ENCODE assay signal across 10 cellular contexts in the genomic region with DNA sequence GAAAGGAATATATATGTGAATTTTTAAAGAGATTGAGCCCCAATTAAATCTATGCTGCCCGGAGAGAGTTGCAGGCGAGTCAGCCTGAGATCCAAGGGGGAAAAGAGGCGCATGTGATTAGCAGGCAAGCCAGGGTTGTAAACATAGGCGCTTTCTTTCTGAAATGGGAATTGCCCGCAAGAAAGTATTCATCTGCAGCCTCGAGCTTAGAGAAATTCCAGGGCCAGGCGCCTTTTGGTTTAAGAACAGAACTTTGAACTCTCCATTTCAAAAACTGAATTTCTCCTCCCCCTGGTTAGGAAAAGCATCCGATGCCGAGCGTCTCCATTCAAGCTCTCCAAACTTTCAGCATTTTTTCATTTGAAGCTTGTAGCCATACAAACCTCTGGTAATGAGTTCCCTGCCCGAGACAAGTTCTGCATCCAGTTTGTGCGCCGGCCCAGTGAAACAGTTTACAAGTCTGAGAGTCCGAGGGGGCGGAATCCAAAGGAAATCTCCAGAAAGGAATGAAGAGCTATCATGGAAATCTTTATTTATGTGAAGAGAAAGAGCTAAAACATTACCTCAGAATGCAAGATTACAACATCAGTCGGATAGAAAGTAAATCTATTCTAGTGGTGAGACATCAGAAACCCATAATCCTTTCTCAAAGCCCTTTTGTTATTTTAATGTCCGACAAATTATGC.
DNase-seq lines count a peak whose midpoint lies in the region; ATAC-seq and TF ChIP-seq lines count a peak whose summit lies in the region.
"Had no signal": no experiment of that assay in that cellular context is flagged by ENCODE, and none has a peak within 500 bp of the region (broad histone marks: within the 10 kb centered on the region; RNA-seq: fewer than 3 reads in every experiment).

No MANE protein-coding gene starts in this region.

- H3K4me1 ChIP-seq in adipocyte (ENCODE audit: control insufficient read depth, insufficient read depth, low read length), result peaks cover 14% of the 10 kb centered on the region
- H3K4me1 ChIP-seq in right cardiac atrium (ENCODE audit: control insufficient read depth, insufficient read depth, low read length), result no peaks in the 10 kb centered on the region
- H3K4me1 ChIP-seq in parathyroid adenoma, result no peaks in the 10 kb centered on the region
- H3K4me1 ChIP-seq in psoas muscle, result no peaks in the 10 kb centered on the region

- no peaks in the 10 kb centered on the region for H3K9me3 ChIP-seq in adipocyte (ENCODE audit: control insufficient read depth, low read length)
- no peaks in the 10 kb centered on the region for H3K9me3 ChIP-seq in right cardiac atrium (ENCODE audit: control insufficient read depth, low read length)
- no peaks in the 10 kb centered on the region for H3K9me3 ChIP-seq in parathyroid adenoma (ENCODE audit: control insufficient read depth, low read length)
- no peaks in the 10 kb centered on the region for H3K9me3 ChIP-seq in psoas muscle

- H3K4me2 ChIP-seq in parathyroid adenoma (ENCODE audit: low read length), result no peak overlapping the region

- H3K4me3 ChIP-seq in AG10803 (ENCODE audit: low read length) (peak overlapping the region; percentile 42), adipocyte (ENCODE audit: low read length) (peak overlapping the region; percentile 80), right cardiac atrium (ENCODE audit: low read length) (peak overlapping the region; percentile 42), parathyroid adenoma (ENCODE audit: low read depth, low read length) (no peak overlapping the region), psoas muscle (no peak overlapping the region)

- 8% methylated on average over 17 of the region's 17 CpGs for WGBS in right cardiac atrium
- WGBS in psoas muscle, 3 donors, result 16 to 21% (median 20%) methylated on average over 17 of the region's 17 CpGs

- no peak for TF ChIP-seq CTCF in AG10803 (conservative IDR thresholded peaks at IDR 0.05; ENCODE audit: low read length)
- no peak for TF ChIP-seq CTCF in parathyroid adenoma (IDR thresholded peaks at IDR 0.05)
- TF ChIP-seq CTCF in psoas muscle (IDR thresholded peaks at IDR 0.05), result no peak

- DNase-seq in AG10803 (ENCODE audit: low read depth), result peak; percentile 76
- DNase-seq in adipocyte (ENCODE audit: low read depth), result peak; percentile 68
- DNase-seq in right cardiac atrium, result no peak
- DNase-seq in LoVo (ENCODE audit: low spot score), result no peak
- no peak for DNase-seq in NCI-H1417 (lab: John Stamatoyannopoulos, UW)
- DNase-seq in psoas muscle, result no peak
- DNase-seq: CD4-positive, CD25-positive, alpha-beta regulatory T cell; NCI-H82 had no signal

- intact Hi-C loops in right cardiac atrium (cut with DNase I), result no loop called here
- intact Hi-C loops in psoas muscle (cut with DNase I), result no loop called here

- peak overlapping the region; percentile 48 for H2AFZ ChIP-seq in parathyroid adenoma

- H3K27ac ChIP-seq in right cardiac atrium (ENCODE audit: low read length), result no peak overlapping the region
- H3K27ac ChIP-seq in parathyroid adenoma, result no peak overlapping the region
- H3K27ac ChIP-seq in psoas muscle, result no peak overlapping the region

- no peak for ATAC-seq in right cardiac atrium
- ATAC-seq in HG03025 (IDR thresholded peaks at IDR 0.05; ENCODE audit: low FRiP score, unreplicated experiment), result no peak
- ATAC-seq in psoas muscle, result no peak

- no peaks in the 10 kb centered on the region for H3K79me2 ChIP-seq in parathyroid adenoma

- peaks cover 14% of the 10 kb centered on the region for H3K27me3 ChIP-seq in adipocyte (replicated peaks; ENCODE audit: control insufficient read depth, insufficient read depth, low read length)
- no peaks in the 10 kb centered on the region for H3K27me3 ChIP-seq in right cardiac atrium (ENCODE audit: control insufficient read depth, insufficient read depth)
- H3K27me3 ChIP-seq in parathyroid adenoma (ENCODE audit: control insufficient read depth, insufficient read depth, low read length), result no peaks in the 10 kb centered on the region
- H3K27me3 ChIP-seq in psoas muscle (ENCODE audit: insufficient read depth in 3 of 3, low read length in 2 of 3), result peaks cover 2 to 15% (median 2%) of the 10 kb centered on the region in 3 donors

- H3K36me3 ChIP-seq in adipocyte (ENCODE audit: control insufficient read depth, insufficient read depth, low read length, severe bottlenecking), result no peaks in the 10 kb centered on the region
- H3K36me3 ChIP-seq in parathyroid adenoma (ENCODE audit: control insufficient read depth, insufficient read depth, low read length), result no peaks in the 10 kb centered on the region
- H3K36me3 ChIP-seq in psoas muscle (ENCODE audit: insufficient read depth in 1 of 2, low read depth in 1 of 2), result no peaks in the 10 kb centered on the region

- H3K9ac ChIP-seq in adipocyte (ENCODE audit: low read length), result peak overlapping the region; percentile 55
- H3K9ac ChIP-seq in parathyroid adenoma, result no peak overlapping the region

Comparison
In these comparisons a context has a peak if more than half of its experiments do, and no peak if none do; other contexts are left out.
1. DNase-seq: peak in AG10803 (single experiment) and adipocyte (single experiment); none in right cardiac atrium (0 of 3), LoVo (single experiment), NCI-H1417 (0 of 3) and psoas muscle (0 of 2).
2. H3K4me3 ChIP-seq: peak in AG10803 (single experiment), adipocyte (single experiment) and right cardiac atrium (single experiment); none in parathyroid adenoma (single experiment) and psoas muscle (single experiment).